ENCODE assay signal across 12 cellular contexts in the genomic region with DNA sequence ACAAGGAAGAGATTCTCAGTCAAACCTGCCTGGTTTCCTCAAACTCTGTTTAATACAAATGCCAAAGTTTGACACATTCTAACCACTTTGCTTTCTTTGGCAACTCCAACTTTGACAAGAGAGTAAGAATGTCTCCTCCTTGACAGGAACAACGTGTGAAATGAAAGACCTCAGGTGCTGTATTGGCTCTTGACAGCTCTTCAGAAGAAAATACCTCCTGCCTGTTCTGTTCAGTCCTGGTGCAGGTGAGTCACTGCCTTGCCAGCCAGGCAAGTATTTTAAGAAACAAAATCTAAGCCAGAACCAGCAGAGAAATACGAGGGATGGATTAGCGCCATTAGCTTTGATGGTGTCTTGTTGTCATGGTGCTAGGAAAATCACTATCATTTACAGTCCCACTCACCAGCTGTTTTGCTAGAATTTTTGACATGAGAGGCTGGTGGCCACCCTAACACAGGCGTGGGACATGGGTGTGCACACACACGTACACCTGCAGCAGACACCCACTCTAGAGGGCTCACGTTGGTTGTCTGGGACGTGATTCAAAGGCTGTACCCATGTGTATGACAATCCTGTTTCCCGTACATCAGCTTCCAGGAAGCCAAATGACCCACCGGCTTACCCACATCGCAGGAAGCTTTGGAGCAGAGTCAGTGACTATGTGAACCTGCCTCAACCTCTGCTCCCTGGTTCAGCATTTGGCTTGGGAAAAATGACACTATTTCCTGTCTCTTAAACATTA.
DNase-seq lines count a peak whose midpoint lies in the region; ATAC-seq and TF ChIP-seq lines count a peak whose summit lies in the region.
"Had no signal": no experiment of that assay in that cellular context is flagged by ENCODE, and none has a peak within 500 bp of the region (broad histone marks: within the 10 kb centered on the region; RNA-seq: fewer than 3 reads in every experiment).

No MANE protein-coding gene starts in this region.

- TF ChIP-seq RAD21 in neural cell (conservative IDR thresholded peaks at IDR 0.05) = no peak

- H3K4me2 ChIP-seq in neural cell (ENCODE audit: low read length) = no peak overlapping the region

- H3K9me2 ChIP-seq in neural cell (ENCODE audit: insufficient read depth, low read length) = no peaks in the 10 kb centered on the region

- H3K27me3 ChIP-seq in neural cell (ENCODE audit: insufficient read depth, low read depth, low read length) (no peaks in the 10 kb centered on the region), colonic mucosa (no peaks in the 10 kb centered on the region)

- H2AFZ ChIP-seq in neural cell (ENCODE audit: low read depth, low read length) = no peak overlapping the region

- DNase-seq in Right ventricle myocardium superior (peak; percentile 30), cardiac septum (ENCODE audit: low spot score) (no peak), dermis microvascular lymphatic vessel endothelial cell (ENCODE audit: low read depth in 2 of 2) (peak; percentile 26 to 59), GM03348 (ENCODE audit: low spot score) (no peak), colonic mucosa (no peak)
- DNase-seq: DMS79 treated with DMSO at 0.1 percent for 48 hours; kidney; NCI-H1417 treated with DMSO at 0.1 percent for 48 hours; stimulated activated CD4-positive, alpha-beta T cell treated with anti-CD3 and anti-CD28 coated beads, Interleukin-4, amount 100 ng/mL, for 24 hours had no signal

- H3K4me1 ChIP-seq in urinary bladder (ENCODE audit: insufficient read depth) = peaks cover 3% of the 10 kb centered on the region
- no peaks in the 10 kb centered on the region for H3K4me1 ChIP-seq in colonic mucosa

- H3K27ac ChIP-seq in neural cell (ENCODE audit: low read length) = no peak overlapping the region
- H3K27ac ChIP-seq in urinary bladder (ENCODE audit: low read depth) = peak overlapping the region; percentile 38
- no peak overlapping the region for H3K27ac ChIP-seq in colonic mucosa

- ATAC-seq in Right ventricle myocardium superior (ENCODE audit: poor library complexity) (peak; percentile 6), HG03025 (IDR thresholded peaks at IDR 0.05; ENCODE audit: low FRiP score, unreplicated experiment) (no peak)

- TF ChIP-seq CTCF in neural cell (IDR thresholded peaks at IDR 0.05; ENCODE audit: poor library complexity, severe bottlenecking) = no peak
- no peak for TF ChIP-seq CTCF in colonic mucosa (IDR thresholded peaks at IDR 0.05)

- H4K20me1 ChIP-seq in neural cell (ENCODE audit: insufficient read depth) = no peaks in the 10 kb centered on the region

- H3K36me3 ChIP-seq in neural cell (ENCODE audit: insufficient read depth, low read length) (no peaks in the 10 kb centered on the region), urinary bladder (ENCODE audit: insufficient read depth) (no peaks in the 10 kb centered on the region), colonic mucosa (no peaks in the 10 kb centered on the region)

- no peaks in the 10 kb centered on the region for H3K79me2 ChIP-seq in neural cell (replicated peaks; ENCODE audit: insufficient read depth, low read length)

- TF ChIP-seq EP300 in neural cell (conservative IDR thresholded peaks at IDR 0.05; ENCODE audit: poor library complexity, severe bottlenecking) = peak; percentile 11

- H3K4me3 ChIP-seq in neural cell (ENCODE audit: low read length) (no peak overlapping the region), urinary bladder (ENCODE audit: low read depth, low read length) (no peak overlapping the region), colonic mucosa (no peak overlapping the region)

- intact Hi-C loops in Right ventricle myocardium superior (cut with DNase I) = no loop called here
- intact Hi-C loops in cardiac septum (cut with DNase I) = no loop called here
- intact Hi-C loops in colonic mucosa (cut with DNase I) = no loop called here

- no peaks in the 10 kb centered on the region for H3F3A ChIP-seq in neural cell (ENCODE audit: insufficient read depth, low read length, poor library complexity, severe bottlenecking)

- 69% methylated on average over 10 of the region's 10 CpGs for WGBS in urinary bladder

- H3K9ac ChIP-seq in neural cell (ENCODE audit: low read length) (no peak overlapping the region), colonic mucosa (ENCODE audit: low read depth in 2 of 2, low read length in 2 of 2) (no peak overlapping the region)

- no peaks in the 10 kb centered on the region for H3K9me3 ChIP-seq in neural cell (ENCODE audit: low read length)
- H3K9me3 ChIP-seq in colonic mucosa = no peaks in the 10 kb centered on the region

TF ChIP-seq in neural cell, 6 proteins besides CTCF, POLR2A, EP300 and RAD21:
- TF ChIP-seq EZH2 (IDR thresholded peaks at IDR 0.05; ENCODE audit: borderline replicate concordance, insufficient read depth, low read length, poor library complexity, severe bottlenecking) = no peak
- TF ChIP-seq, protein P1, sequence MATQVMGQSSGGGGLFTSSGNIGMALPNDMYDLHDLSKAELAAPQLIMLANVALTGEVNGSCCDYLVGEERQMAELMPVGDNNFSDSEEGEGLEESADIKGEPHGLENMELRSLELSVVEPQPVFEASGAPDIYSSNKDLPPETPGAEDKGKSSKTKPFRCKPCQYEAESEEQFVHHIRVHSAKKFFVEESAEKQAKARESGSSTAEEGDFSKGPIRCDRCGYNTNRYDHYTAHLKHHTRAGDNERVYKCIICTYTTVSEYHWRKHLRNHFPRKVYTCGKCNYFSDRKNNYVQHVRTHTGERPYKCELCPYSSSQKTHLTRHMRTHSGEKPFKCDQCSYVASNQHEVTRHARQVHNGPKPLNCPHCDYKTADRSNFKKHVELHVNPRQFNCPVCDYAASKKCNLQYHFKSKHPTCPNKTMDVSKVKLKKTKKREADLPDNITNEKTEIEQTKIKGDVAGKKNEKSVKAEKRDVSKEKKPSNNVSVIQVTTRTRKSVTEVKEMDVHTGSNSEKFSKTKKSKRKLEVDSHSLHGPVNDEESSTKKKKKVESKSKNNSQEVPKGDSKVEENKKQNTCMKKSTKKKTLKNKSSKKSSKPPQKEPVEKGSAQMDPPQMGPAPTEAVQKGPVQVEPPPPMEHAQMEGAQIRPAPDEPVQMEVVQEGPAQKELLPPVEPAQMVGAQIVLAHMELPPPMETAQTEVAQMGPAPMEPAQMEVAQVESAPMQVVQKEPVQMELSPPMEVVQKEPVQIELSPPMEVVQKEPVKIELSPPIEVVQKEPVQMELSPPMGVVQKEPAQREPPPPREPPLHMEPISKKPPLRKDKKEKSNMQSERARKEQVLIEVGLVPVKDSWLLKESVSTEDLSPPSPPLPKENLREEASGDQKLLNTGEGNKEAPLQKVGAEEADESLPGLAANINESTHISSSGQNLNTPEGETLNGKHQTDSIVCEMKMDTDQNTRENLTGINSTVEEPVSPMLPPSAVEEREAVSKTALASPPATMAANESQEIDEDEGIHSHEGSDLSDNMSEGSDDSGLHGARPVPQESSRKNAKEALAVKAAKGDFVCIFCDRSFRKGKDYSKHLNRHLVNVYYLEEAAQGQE (IDR thresholded peaks at IDR 0.05; ENCODE audit: borderline replicate concordance) = no peak
- no peak for TF ChIP-seq MXI1 (conservative IDR thresholded peaks at IDR 0.05; ENCODE audit: poor library complexity, severe bottlenecking)
- TF ChIP-seq SMC3 (conservative IDR thresholded peaks at IDR 0.05; ENCODE audit: poor library complexity) = no peak
- no peak for TF ChIP-seq TAF1 (IDR thresholded peaks at IDR 0.05; ENCODE audit: low read depth)
- no peak for TF ChIP-seq POLR2AphosphoS5 (IDR thresholded peaks at IDR 0.05)

Comparison
In these comparisons a context has a peak if more than half of its experiments do, and no peak if none do; other contexts are left out.
1. DNase-seq: peak in Right ventricle myocardium superior (single experiment) and dermis microvascular lymphatic vessel endothelial cell (2 of 2); none in cardiac septum (single experiment), GM03348 (single experiment) and colonic mucosa (single experiment).